In genomic region chr1:93615201-93616150, GRCh38 we compare ENCODE assay signal across 1 cellular context.
TF ChIP-seq lines count a peak whose summit lies in the region.

No MANE protein-coding gene starts in this region.

TF ChIP-seq in HepG2, 621 proteins besides CTCF, POLR2A, EP300 and RAD21 (continued from another document):
- no peak for TF ChIP-seq HMGXB3 (CRISPR knock-in tag; IDR thresholded peaks at IDR 0.05; ENCODE audit: borderline replicate concordance)
- TF ChIP-seq ZNF572 (CRISPR knock-in tag; IDR thresholded peaks at IDR 0.05) = no peak
- no peak for TF ChIP-seq ETV6 (CRISPR knock-in tag; conservative IDR thresholded peaks at IDR 0.05)
- TF ChIP-seq DZIP1 (CRISPR knock-in tag; IDR thresholded peaks at IDR 0.05) = no peak; the same call in 1 of the 2 replicates
- TF ChIP-seq ZNF383 (CRISPR knock-in tag; IDR thresholded peaks at IDR 0.05; ENCODE audit: borderline replicate concordance) = no peak
- TF ChIP-seq FOXK1 (CRISPR knock-in tag; IDR thresholded peaks at IDR 0.05; ENCODE audit: borderline replicate concordance, low read depth) = no peak; the same call in 1 of the 2 replicates
- TF ChIP-seq ZNF34 (CRISPR knock-in tag; IDR thresholded peaks at IDR 0.05; ENCODE audit: borderline replicate concordance) = no peak
- TF ChIP-seq BORCS8-MEF2B (CRISPR knock-in tag; IDR thresholded peaks at IDR 0.05) = 0 out of 2 replicates have a peak, but pooled peaks have one; percentile 22
- TF ChIP-seq ZBTB4 (CRISPR knock-in tag; IDR thresholded peaks at IDR 0.05; ENCODE audit: borderline replicate concordance) = peak; percentile 91; the same call in 1 of the 2 replicates
- TF ChIP-seq KLF12 (CRISPR knock-in tag; IDR thresholded peaks at IDR 0.05; ENCODE audit: borderline replicate concordance) = no peak; the same call in 1 of the 2 replicates
- peak; percentile 42; the same call in 1 of the 2 replicates for TF ChIP-seq ZNF414 (CRISPR knock-in tag; IDR thresholded peaks at IDR 0.05)
- TF ChIP-seq MED8 (CRISPR knock-in tag; IDR thresholded peaks at IDR 0.05; ENCODE audit: insufficient replicate concordance) = peak; percentile 12
- peak; percentile 25 for TF ChIP-seq TARDBP (CRISPR knock-in tag; IDR thresholded peaks at IDR 0.05)
- TF ChIP-seq CENPT (CRISPR knock-in tag; IDR thresholded peaks at IDR 0.05; ENCODE audit: low read depth) = no peak
- TF ChIP-seq ZSCAN30 (CRISPR knock-in tag; IDR thresholded peaks at IDR 0.05) = no peak
